ENCODE assay signal across 1 cellular context in the genomic region with DNA sequence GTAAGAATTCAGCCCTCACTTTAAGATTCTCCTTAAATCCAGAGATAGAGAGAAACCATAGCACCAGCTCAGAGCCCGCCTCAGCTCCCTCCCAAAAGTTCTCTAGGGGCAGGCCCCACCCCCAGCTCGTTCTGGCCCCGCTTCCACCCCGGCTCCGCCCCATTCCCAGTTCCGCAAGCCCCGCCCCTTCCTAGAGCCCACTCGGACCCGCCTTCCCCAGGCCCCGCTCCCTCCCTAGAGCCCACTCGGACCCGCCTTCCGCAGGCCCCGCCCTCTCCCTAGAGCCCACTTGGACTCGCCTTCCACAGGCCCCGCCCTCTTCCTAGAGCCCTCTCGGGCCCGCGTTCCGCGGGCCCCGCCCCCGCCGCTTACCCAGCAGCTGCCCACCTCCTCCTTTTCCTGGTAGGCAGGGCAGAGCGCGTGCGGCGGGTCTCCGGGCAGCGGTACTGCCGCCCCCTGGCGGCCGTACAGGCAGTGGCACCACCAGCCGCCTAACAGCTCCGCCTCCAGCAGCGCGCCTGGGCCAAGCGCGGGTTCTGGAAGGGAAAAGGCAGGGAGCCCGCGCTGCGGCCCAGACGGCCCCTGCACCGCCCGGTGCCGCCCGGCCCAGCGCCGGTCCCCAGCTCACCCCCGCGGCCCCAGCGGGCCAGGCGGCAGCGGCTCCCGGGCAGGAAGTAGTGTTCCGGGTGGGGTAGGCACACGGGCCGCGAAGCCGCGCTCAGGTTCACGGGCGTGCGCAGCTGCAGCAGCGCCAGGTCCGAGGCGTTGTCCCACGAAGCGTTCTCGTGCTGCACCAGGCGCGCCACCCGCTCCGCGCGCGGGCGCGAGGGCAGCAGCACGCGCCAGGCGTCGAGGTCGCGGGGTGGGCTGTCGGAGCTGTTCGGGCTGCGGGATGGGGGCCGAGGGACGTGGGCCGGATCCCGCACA.
TF ChIP-seq lines count a peak whose summit lies in the region.

No MANE protein-coding gene starts in this region.

TF ChIP-seq in A549, 52 proteins besides CTCF, POLR2A, EP300 and RAD21:
- TF ChIP-seq, protein P1, sequence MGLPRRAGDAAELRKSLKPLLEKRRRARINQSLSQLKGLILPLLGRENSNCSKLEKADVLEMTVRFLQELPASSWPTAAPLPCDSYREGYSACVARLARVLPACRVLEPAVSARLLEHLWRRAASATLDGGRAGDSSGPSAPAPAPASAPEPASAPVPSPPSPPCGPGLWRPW (IDR thresholded peaks at IDR 0.05), result no peak
- TF ChIP-seq JUN (IDR thresholded peaks at IDR 0.05) (peak in 1 of 2 experiments; percentile 60; a peak in 1 of 5 replicates), HOXB13 (CRISPR knock-in tag; IDR thresholded peaks at IDR 0.05; ENCODE audit: low read depth) (0 out of 2 replicates have a peak, but pooled peaks have one; percentile 63), PHF8 (IDR thresholded peaks at IDR 0.05; ENCODE audit: borderline replicate concordance, low read depth) (peak; percentile 26; the same call in 1 of the 2 replicates), RFX5 (IDR thresholded peaks at IDR 0.05) (no peak), HOXB5 (CRISPR knock-in tag; IDR thresholded peaks at IDR 0.05) (peak; percentile 46; the same call in 1 of the 2 replicates), MAZ (IDR thresholded peaks at IDR 0.05; ENCODE audit: borderline replicate concordance, low read depth, low read length) (peak; percentile 69; the same call in 1 of the 2 replicates), FOXS1 (CRISPR knock-in tag; IDR thresholded peaks at IDR 0.05) (no peak), MYC (IDR thresholded peaks at IDR 0.05; ENCODE audit: borderline replicate concordance, low read length) (peak; percentile 96), SMC3 (IDR thresholded peaks at IDR 0.05) (peak; percentile 92)
- TF ChIP-seq, protein P2, sequence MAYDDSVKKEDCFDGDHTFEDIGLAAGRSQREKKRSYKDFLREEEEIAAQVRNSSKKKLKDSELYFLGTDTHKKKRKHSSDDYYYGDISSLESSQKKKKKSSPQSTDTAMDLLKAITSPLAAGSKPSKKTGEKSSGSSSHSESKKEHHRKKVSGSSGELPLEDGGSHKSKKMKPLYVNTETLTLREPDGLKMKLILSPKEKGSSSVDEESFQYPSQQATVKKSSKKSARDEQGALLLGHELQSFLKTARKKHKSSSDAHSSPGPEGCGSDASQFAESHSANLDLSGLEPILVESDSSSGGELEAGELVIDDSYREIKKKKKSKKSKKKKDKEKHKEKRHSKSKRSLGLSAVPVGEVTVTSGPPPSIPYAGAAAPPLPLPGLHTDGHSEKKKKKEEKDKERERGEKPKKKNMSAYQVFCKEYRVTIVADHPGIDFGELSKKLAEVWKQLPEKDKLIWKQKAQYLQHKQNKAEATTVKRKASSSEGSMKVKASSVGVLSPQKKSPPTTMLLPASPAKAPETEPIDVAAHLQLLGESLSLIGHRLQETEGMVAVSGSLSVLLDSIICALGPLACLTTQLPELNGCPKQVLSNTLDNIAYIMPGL (CRISPR knock-in tag; IDR thresholded peaks at IDR 0.05; ENCODE audit: borderline replicate concordance), result no peak
- TF ChIP-seq, protein P3, sequence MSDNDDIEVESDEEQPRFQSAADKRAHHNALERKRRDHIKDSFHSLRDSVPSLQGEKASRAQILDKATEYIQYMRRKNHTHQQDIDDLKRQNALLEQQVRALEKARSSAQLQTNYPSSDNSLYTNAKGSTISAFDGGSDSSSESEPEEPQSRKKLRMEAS (IDR thresholded peaks at IDR 0.05), result peak; percentile 90
- TF ChIP-seq, protein P4, sequence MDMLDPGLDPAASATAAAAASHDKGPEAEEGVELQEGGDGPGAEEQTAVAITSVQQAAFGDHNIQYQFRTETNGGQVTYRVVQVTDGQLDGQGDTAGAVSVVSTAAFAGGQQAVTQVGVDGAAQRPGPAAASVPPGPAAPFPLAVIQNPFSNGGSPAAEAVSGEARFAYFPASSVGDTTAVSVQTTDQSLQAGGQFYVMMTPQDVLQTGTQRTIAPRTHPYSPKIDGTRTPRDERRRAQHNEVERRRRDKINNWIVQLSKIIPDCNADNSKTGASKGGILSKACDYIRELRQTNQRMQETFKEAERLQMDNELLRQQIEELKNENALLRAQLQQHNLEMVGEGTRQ (IDR thresholded peaks at IDR 0.05), result no peak
- TF ChIP-seq, protein P5, sequence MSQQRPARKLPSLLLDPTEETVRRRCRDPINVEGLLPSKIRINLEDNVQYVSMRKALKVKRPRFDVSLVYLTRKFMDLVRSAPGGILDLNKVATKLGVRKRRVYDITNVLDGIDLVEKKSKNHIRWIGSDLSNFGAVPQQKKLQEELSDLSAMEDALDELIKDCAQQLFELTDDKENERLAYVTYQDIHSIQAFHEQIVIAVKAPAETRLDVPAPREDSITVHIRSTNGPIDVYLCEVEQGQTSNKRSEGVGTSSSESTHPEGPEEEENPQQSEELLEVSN (IDR thresholded peaks at IDR 0.05; ENCODE audit: borderline replicate concordance, low read depth), result peak; percentile 79
